ENCODE assay signal across 11 cellular contexts in genomic region chr6:31614075-31614619, GRCh38. TPM values are rescaled to one million over a fixed set of nuclear protein-coding genes. Genes with fewer than 3 reads are reported as not detected.
DNase-seq lines count a peak whose midpoint lies in the region; ATAC-seq and TF ChIP-seq lines count a peak whose summit lies in the region.
"Had no signal": no experiment of that assay in that cellular context is flagged by ENCODE, and none has a peak within 500 bp of the region (broad histone marks: within the 10 kb centered on the region; RNA-seq: fewer than 3 reads in every experiment).

No MANE protein-coding gene starts in this region.

- ATAC-seq in lung (ENCODE audit: insufficient read depth, low FRiP score), result peak; percentile 38

- H3K27ac ChIP-seq in OCI-LY7 (ENCODE audit: low read depth, low read length, poor library complexity, severe bottlenecking) (peak overlapping the region; percentile 58), lung (ENCODE audit: low read depth in 1 of 2, low read length in 1 of 2) (peak overlapping the region in 1 of 2 donors; percentile 45), tibial artery (no peak overlapping the region)
- H3K27ac ChIP-seq: ovary, WERI-Rb-1 had no signal

- intact Hi-C loops in OCI-LY7 (cut with micrococcal nuclease; ENCODE audit: unreplicated experiment) (no loop called here), tibial artery (cut with DNase I; ENCODE audit: low total_unique reads) (no loop called here)

- H3K4me2 ChIP-seq in OCI-LY7 (ENCODE audit: low read length), result peak overlapping the region; percentile 76

- H4K20me1 ChIP-seq in OCI-LY7 (ENCODE audit: insufficient read depth, low read length), result no peaks in the 10 kb centered on the region

- 38 to 46% methylated on average over 8 of the region's 8 CpGs for WGBS in lung, 2 donors

- no peak overlapping the region for H3K4me3 ChIP-seq in OCI-LY7 (ENCODE audit: low read depth, low read length, poor library complexity, severe bottlenecking)
- H3K4me3 ChIP-seq in lung, result no peak overlapping the region
- H3K4me3 ChIP-seq in tibial artery, result no peak overlapping the region
- H3K4me3 ChIP-seq: MG63, ovary had no signal

- H3K9me3 ChIP-seq in OCI-LY7 (ENCODE audit: low read length), result no peaks in the 10 kb centered on the region
- H3K9me3 ChIP-seq in lung (ENCODE audit: control insufficient read depth in 2 of 2, insufficient read depth in 1 of 2, low read length in 1 of 2), result no peaks in the 10 kb centered on the region
- H3K9me3 ChIP-seq in tibial artery, result no peaks in the 10 kb centered on the region
- H3K9me3 ChIP-seq: MG63, ovary had no signal

- CTCF ChIA-PET in OCI-LY7 (lab: Charles Lee; ENCODE audit: unreplicated experiment), result no interaction called here

- no peaks in the 10 kb centered on the region for H3K79me2 ChIP-seq in OCI-LY7 (ENCODE audit: insufficient read depth, low read depth, low read length)

- TF ChIP-seq CTCF in OCI-LY7 (conservative IDR thresholded peaks at IDR 0.05; ENCODE audit: low read length), result no peak
- TF ChIP-seq CTCF in lung (IDR thresholded peaks at IDR 0.05; ENCODE audit: control extremely low read depth, extremely low read depth), result no peak
- TF ChIP-seq CTCF in tibial artery (IDR thresholded peaks at IDR 0.05), result no peak

- H3K27me3 ChIP-seq in lung (ENCODE audit: control insufficient read depth, insufficient read depth) (no peaks in the 10 kb centered on the region), tibial artery (no peaks in the 10 kb centered on the region)
- H3K27me3 ChIP-seq: MG63, ovary had no signal

- H2AFZ ChIP-seq in OCI-LY7 (ENCODE audit: low read length), result peak overlapping the region; percentile 22; the same call in 1 of the 2 replicates

- BruUV-seq in OCI-LY7 (replicated peaks; lab: Mats Ljungman, UMichigan), result no TSS peak

- no peaks in the 10 kb centered on the region for H3K9me2 ChIP-seq in OCI-LY7 (ENCODE audit: insufficient read depth, low read length)

- H3K4me1 ChIP-seq in OCI-LY7 (ENCODE audit: insufficient read depth, low read length, poor library complexity, severe bottlenecking), result peaks cover 33% of the 10 kb centered on the region
- no peaks in the 10 kb centered on the region for H3K4me1 ChIP-seq in lung (ENCODE audit: control insufficient read depth in 2 of 2, insufficient read depth in 2 of 2, low read length in 2 of 2)
- no peaks in the 10 kb centered on the region for H3K4me1 ChIP-seq in tibial artery

- no peaks in the 10 kb centered on the region for H3K36me3 ChIP-seq in OCI-LY7 (ENCODE audit: insufficient read depth, low read length)
- H3K36me3 ChIP-seq in lung (ENCODE audit: control insufficient read depth in 2 of 2, insufficient read depth in 2 of 2, low read length in 2 of 2), result no peaks in the 10 kb centered on the region
- no peaks in the 10 kb centered on the region for H3K36me3 ChIP-seq in tibial artery
- H3K36me3 ChIP-seq: MG63, ovary, WERI-Rb-1 had no signal

- POLR2A ChIA-PET in OCI-LY7 (lab: Charles Lee), result interaction anchor here (0.7 kb wide), 1 partner anchor 113 kb away, joined by 3 read pairs; no protein-coding TSS in a partner anchor

- TF ChIP-seq POLR2A in GM19099 (IDR thresholded peaks at IDR 0.05; ENCODE audit: extremely low read depth, insufficient read length, low read depth), result peak; percentile 30

- DNase-seq in AML-193 (lab: John Stamatoyannopoulos, UW) (peak; percentile 23), OCI-LY7 (ENCODE audit: low spot score) (no peak), lung (ENCODE audit: low spot score) (no peak), kidney tubule cell (ENCODE audit: low spot score) (no peak), NCI-H2107 (lab: John Stamatoyannopoulos, UW) (no peak), tibial artery (no peak), NCI-H510A treated with DMSO at 0.1 percent for 48 hours (lab: John Stamatoyannopoulos, UW) (no peak)
- DNase-seq: MG63, ovary, WERI-Rb-1 had no signal

RNA-seq across cellular contexts. Expression of gene AIF1, which starts 0.9 kb away (rescaled TPM):
- 15.3 and 22.0 TPM in 2 replicates for total RNA-seq in OCI-LY7 (2014; rRNA removed; shearing (Covaris generic))
- 16.3 and 17.2 TPM in 2 replicates for total RNA-seq in OCI-LY7 (2022)
- total RNA-seq in lung, result 10 to 100 TPM; 38.7 to 86.0 TPM
- polyA plus RNA-seq in lung, result 100 to 1,000 TPM in 1 of 2 donors, 10 to 100 TPM in 1; 89.9 to 345 TPM

RNA-seq across cellular contexts. Expression of gene PRRC2A, which starts 6.4 kb away (rescaled TPM):
- 113 and 156 TPM in 2 replicates for total RNA-seq in OCI-LY7 (2014; rRNA removed; shearing (Covaris generic))
- total RNA-seq in OCI-LY7 (2022), result 355 and 379 TPM in 2 replicates
- 100 to 1,000 TPM in 1 of 2 donors, 10 to 100 TPM in 1; 73.7 to 157 TPM for total RNA-seq in lung
- 100 to 1,000 TPM in 1 of 2 donors, 10 to 100 TPM in 1; 90.4 to 115 TPM for polyA plus RNA-seq in lung

RNA-seq across cellular contexts. Expression of gene NCR3, which starts 21.3 kb away (rescaled TPM):
- total RNA-seq in OCI-LY7 (2014; rRNA removed; shearing (Covaris generic)), result 1.6 TPM in 1 of 2 replicates, not detected in the other
- total RNA-seq in OCI-LY7 (2022), result 0.74 and 2.0 TPM in 2 replicates
- total RNA-seq in lung, result under 1 TPM in 1 of 2 donors, not detected in 1; 0.64 TPM
- under 1 TPM; 0.61 TPM for polyA plus RNA-seq in lung

RNA-seq across cellular contexts. Expression of gene LST1, which starts 28.1 kb away (rescaled TPM):
- 1.2 and 3.0 TPM in 2 replicates for total RNA-seq in OCI-LY7 (2014; rRNA removed; shearing (Covaris generic))
- total RNA-seq in OCI-LY7 (2022) (4.2 and 4.9 TPM in 2 replicates), lung (10 to 100 TPM in 1 of 2 donors, 1 to 10 TPM in 1; 9.6 to 78.8 TPM)
- polyA plus RNA-seq in lung, result 100 to 1,000 TPM in 1 of 2 donors, 10 to 100 TPM in 1; 96.1 to 164 TPM

RNA-seq across cellular contexts. Expression of gene LTB, which starts 31.9 kb away (rescaled TPM):
- 36.5 and 46.8 TPM in 2 replicates for total RNA-seq in OCI-LY7 (2014; rRNA removed; shearing (Covaris generic))
- 36.9 and 39.2 TPM in 2 replicates for total RNA-seq in OCI-LY7 (2022)
- 10 to 100 TPM in 1 of 2 donors, 1 to 10 TPM in 1; 9.9 to 14.6 TPM for total RNA-seq in lung
- polyA plus RNA-seq in lung, result 10 to 100 TPM in 1 of 2 donors, 1 to 10 TPM in 1; 9.8 to 31.9 TPM

Comparison
In these comparisons a context has a peak if more than half of its experiments do, and no peak if none do; other contexts are left out.
1. DNase-seq: peak in AML-193 (2 of 2); none in OCI-LY7 (single experiment), lung (single experiment), kidney tubule cell (single experiment), NCI-H2107 (single experiment), tibial artery (0 of 2) and NCI-H510A treated with DMSO at 0.1 percent for 48 hours (single experiment).